ENCODE assay signal across 9 cellular contexts in genomic region chr7:44735403-44736165, GRCh38. TPM values are rescaled to one million over a fixed set of nuclear protein-coding genes. Genes with fewer than 3 reads are reported as not detected.
A peak's percentile ranks its signal among the peaks of the same experiment; 100 is the strongest.
DNase-seq lines count a peak whose midpoint lies in the region; ATAC-seq and TF ChIP-seq lines count a peak whose summit lies in the region.
"Had no signal": no experiment of that assay in that cellular context is flagged by ENCODE, and none has a peak within 500 bp of the region (broad histone marks: within the 10 kb centered on the region; RNA-seq: fewer than 3 reads in every experiment).

No MANE protein-coding gene starts in this region.

- no peaks in the 10 kb centered on the region for H3K9me3 ChIP-seq in AG04450 (ENCODE audit: control insufficient read depth, insufficient read depth, low read length)
- no peaks in the 10 kb centered on the region for H3K9me3 ChIP-seq in HEK293 (ENCODE audit: control insufficient read depth, insufficient read depth, low read depth, low read length)
- no peaks in the 10 kb centered on the region for H3K9me3 ChIP-seq in T-helper 17 cell (ENCODE audit: control insufficient read depth, low read length, poor library complexity, severe bottlenecking)
- no peaks in the 10 kb centered on the region for H3K9me3 ChIP-seq in lower lobe of right lung
- H3K9me3 ChIP-seq in right atrium auricular region: no peaks in the 10 kb centered on the region
- H3K9me3 ChIP-seq in thyroid gland: no peaks in the 10 kb centered on the region

- TF ChIP-seq CTCF in AG04450 (IDR thresholded peaks at IDR 0.05; ENCODE audit: low read depth, low read length) (peak; percentile 10; the same call in 1 of the 2 replicates), HEK293 (tag by site-specific recombination; IDR thresholded peaks at IDR 0.05) (no peak), fibroblast of mammary gland (conservative IDR thresholded peaks at IDR 0.05; ENCODE audit: control insufficient read depth, insufficient read depth, low read depth, low read length) (peak; percentile 9), lower lobe of right lung (IDR thresholded peaks at IDR 0.05) (no peak), right atrium auricular region (IDR thresholded peaks at IDR 0.05) (no peak), thyroid gland (IDR thresholded peaks at IDR 0.05) (no peak)

- H3K4me3 ChIP-seq in AG04450 (ENCODE audit: low read depth, low read length): no peak overlapping the region
- no peak overlapping the region for H3K4me3 ChIP-seq in HEK293 (ENCODE audit: low read depth, low read length)
- no peak overlapping the region for H3K4me3 ChIP-seq in fibroblast of mammary gland (ENCODE audit: control insufficient read depth, low read depth, low read length)
- no peak overlapping the region for H3K4me3 ChIP-seq in lower lobe of right lung
- no peak overlapping the region for H3K4me3 ChIP-seq in right atrium auricular region
- H3K4me3 ChIP-seq in thyroid gland (replicated peaks in 1 of 3): no peak overlapping the region

- H3K27me3 Mint-ChIP-seq in T-helper 17 cell: no peaks in the 10 kb centered on the region

- H3K27me3 ChIP-seq in AG04450 (ENCODE audit: control insufficient read depth, insufficient read depth, low read length) (no peaks in the 10 kb centered on the region), lower lobe of right lung (ENCODE audit: low read depth) (no peaks in the 10 kb centered on the region), right atrium auricular region (no peaks in the 10 kb centered on the region), thyroid gland (no peaks in the 10 kb centered on the region)

- 79 to 93% methylated on average over 5 of the region's 5 CpGs for WGBS in thyroid gland, 2 donors

- intact Hi-C loops in lower lobe of right lung (cut with DNase I) (no loop called here), thyroid gland (cut with DNase I) (no loop called here)

- peaks cover 8% of the 10 kb centered on the region for H3K4me1 Mint-ChIP-seq in T-helper 17 cell
- H3K4me1 Mint-ChIP-seq: brain had no signal

- no peaks in the 10 kb centered on the region for H3K4me1 ChIP-seq in HEK293 (ENCODE audit: control insufficient read depth, insufficient read depth, low read length)
- no peaks in the 10 kb centered on the region for H3K4me1 ChIP-seq in lower lobe of right lung
- H3K4me1 ChIP-seq in right atrium auricular region: no peaks in the 10 kb centered on the region
- no peaks in the 10 kb centered on the region for H3K4me1 ChIP-seq in thyroid gland

- H3K36me3 ChIP-seq in HEK293 (ENCODE audit: control insufficient read depth in 2 of 2, insufficient read depth in 1 of 2, low read length in 2 of 2) (no peaks in the 10 kb centered on the region), lower lobe of right lung (no peaks in the 10 kb centered on the region), right atrium auricular region (no peaks in the 10 kb centered on the region), thyroid gland (no peaks in the 10 kb centered on the region)

- POLR2A ChIA-PET in AG04450 (lab: Yijun Ruan, JAX): interaction anchor here (0.7 to 1.2 kb wide), 3 partner anchors 33 to 129 kb away, joined by 5 to 7 read pairs (median 5); partner anchors contain the start of gene OGDH
- POLR2A ChIA-PET in HEK293 (lab: Yijun Ruan, JAX): interaction anchor here (0.7 kb wide), 1 partner anchor 208 kb away, joined by 3 read pairs; no protein-coding TSS in a partner anchor

- H3K27ac Mint-ChIP-seq in T-helper 17 cell: peak overlapping the region; percentile 19
- H3K27ac Mint-ChIP-seq: brain had no signal

- peak overlapping the region; percentile 95 for H3K27ac ChIP-seq in AG04450 (ENCODE audit: low read depth, low read length)
- no peak overlapping the region for H3K27ac ChIP-seq in HEK293 (ENCODE audit: extremely low read depth, low read depth, low read length)
- no peak overlapping the region for H3K27ac ChIP-seq in lower lobe of right lung
- H3K27ac ChIP-seq in right atrium auricular region: no peak overlapping the region
- H3K27ac ChIP-seq in thyroid gland: no peak overlapping the region

- TF ChIP-seq POLR2A in thyroid gland (IDR thresholded peaks at IDR 0.05): no peak

- no peaks in the 10 kb centered on the region for H3K36me3 Mint-ChIP-seq in T-helper 17 cell (ENCODE audit: low read depth)
- H3K36me3 Mint-ChIP-seq: brain had no signal

- peak; percentile 94 for DNase-seq in AG04450 (ENCODE audit: low read depth, low spot score)
- no peak for DNase-seq in T-helper 17 cell
- peak; percentile 99 for DNase-seq in fibroblast of mammary gland (ENCODE audit: low read depth)
- DNase-seq in lower lobe of right lung: no peak
- DNase-seq in right atrium auricular region (ENCODE audit: low spot score): no peak
- no peak for DNase-seq in thyroid gland

- ATAC-seq in T-helper 17 cell (peak; percentile 89), lower lobe of right lung (no peak), HG03025 (IDR thresholded peaks at IDR 0.05; ENCODE audit: low FRiP score, unreplicated experiment) (no peak)

- no peak overlapping the region for H3K4me3 Mint-ChIP-seq in T-helper 17 cell
- H3K4me3 Mint-ChIP-seq: brain had no signal

- CTCF ChIA-PET in AG04450 (lab: Charles Lee): interaction anchor here (0.5 kb wide), 1 partner anchor 187 kb away, joined by 3 read pairs; no protein-coding TSS in a partner anchor
- CTCF ChIA-PET in HEK293 (lab: Yijun Ruan, JAX): interaction anchor here (0.6 kb wide), 1 partner anchor 133 kb away, joined by 3 read pairs; no protein-coding TSS in a partner anchor

TF ChIP-seq in HEK293, 187 proteins besides CTCF, POLR2A, EP300 and RAD21:
- peak; percentile 74; the same call in 1 of the 2 replicates for TF ChIP-seq ZNF394 (tag by site-specific recombination; IDR thresholded peaks at IDR 0.05; ENCODE audit: borderline replicate concordance)
- peak; percentile 48; the same call in 1 of the 2 replicates for TF ChIP-seq SP7 (tag by site-specific recombination; IDR thresholded peaks at IDR 0.05)
- peak; percentile 58 for TF ChIP-seq ZNF629 (tag by site-specific recombination; IDR thresholded peaks at IDR 0.05)
- TF ChIP-seq ZNF114 (tag by site-specific recombination; IDR thresholded peaks at IDR 0.05): no peak
- TF ChIP-seq ZNF76 (tag by site-specific recombination; IDR thresholded peaks at IDR 0.05; ENCODE audit: borderline replicate concordance, low read depth): no peak
- no peak for TF ChIP-seq ZNF510 (tag by site-specific recombination; IDR thresholded peaks at IDR 0.05; ENCODE audit: insufficient replicate concordance)
- no peak for TF ChIP-seq ZNF658 (tag by site-specific recombination; IDR thresholded peaks at IDR 0.05)
- TF ChIP-seq ZNF146 (tag by site-specific recombination; IDR thresholded peaks at IDR 0.05): peak; percentile 88
- TF ChIP-seq ZNF16 (tag by site-specific recombination; IDR thresholded peaks at IDR 0.05; ENCODE audit: low read depth): no peak
- no peak for TF ChIP-seq KLF8 (tag by site-specific recombination; IDR thresholded peaks at IDR 0.05)
- TF ChIP-seq REPIN1 (tag by site-specific recombination; IDR thresholded peaks at IDR 0.05; ENCODE audit: low read depth): no peak
- TF ChIP-seq ZNF544 (tag by site-specific recombination; IDR thresholded peaks at IDR 0.05): no peak
- no peak for TF ChIP-seq ZNF830 (tag by site-specific recombination; IDR thresholded peaks at IDR 0.05; ENCODE audit: low read depth)
- TF ChIP-seq SETDB1 (IDR thresholded peaks at IDR 0.05; ENCODE audit: insufficient read length, low read length): no peak
- TF ChIP-seq ZNF660 (tag by site-specific recombination; IDR thresholded peaks at IDR 0.05): peak; percentile 94
- no peak for TF ChIP-seq BCL6B (tag by site-specific recombination; IDR thresholded peaks at IDR 0.05)

RNA-seq across cellular contexts. Expression of gene ZMIZ2, which starts 13.1 kb away (rescaled TPM):
- polyA plus RNA-seq in AG04450 (2011; rRNA removed): 4.8 and 7.7 TPM in 2 replicates
- polyA minus RNA-seq in AG04450 (2011; rRNA and poly(A)+ RNA removed): 14.7 and 18.6 TPM in 2 replicates
- total RNA-seq in T-helper 17 cell: 100 to 1,000 TPM; 117 to 171 TPM
- 97.9 TPM for total RNA-seq in lower lobe of right lung
- total RNA-seq in right atrium auricular region: 10 to 100 TPM; 14.1 to 21.3 TPM
- 10 to 100 TPM; 43.1 to 57.7 (median 49.8) TPM for total RNA-seq in thyroid gland

Comparison
In these comparisons a context has a peak if more than half of its experiments do, and no peak if none do; other contexts are left out.
1. DNase-seq: peak in AG04450 (single experiment) and fibroblast of mammary gland (single experiment); none in T-helper 17 cell (0 of 3), lower lobe of right lung (single experiment), right atrium auricular region (single experiment) and thyroid gland (0 of 2).
2. CTCF ChIP-seq: peak in AG04450 (single experiment) and fibroblast of mammary gland (single experiment); none in HEK293 (single experiment), lower lobe of right lung (single experiment), right atrium auricular region (0 of 2) and thyroid gland (0 of 6).